ENCODE assay signal across 1 cellular context in genomic region chr15:60740787-60741354, GRCh38.
TF ChIP-seq lines count a peak whose summit lies in the region.

No MANE protein-coding gene starts in this region.

TF ChIP-seq in HepG2, 621 proteins besides CTCF, POLR2A, EP300 and RAD21 (continued from another document and continues in another):
- TF ChIP-seq ZNF614 (CRISPR knock-in tag; IDR thresholded peaks at IDR 0.05; ENCODE audit: borderline replicate concordance) (no peak), ZBTB1 (CRISPR knock-in tag; IDR thresholded peaks at IDR 0.05; ENCODE audit: borderline replicate concordance) (no peak), ZNF225 (CRISPR knock-in tag; IDR thresholded peaks at IDR 0.05) (no peak), ZNF354B (CRISPR knock-in tag; IDR thresholded peaks at IDR 0.05) (no peak), NFE2 (CRISPR knock-in tag; IDR thresholded peaks at IDR 0.05) (no peak), GFI1 (CRISPR knock-in tag; IDR thresholded peaks at IDR 0.05; ENCODE audit: borderline replicate concordance) (no peak), RARG (CRISPR knock-in tag; IDR thresholded peaks at IDR 0.05; ENCODE audit: low read depth) (no peak), MIXL1 (CRISPR knock-in tag; IDR thresholded peaks at IDR 0.05) (no peak), ZNF776 (CRISPR knock-in tag; IDR thresholded peaks at IDR 0.05) (no peak), HOXA3 (CRISPR knock-in tag; IDR thresholded peaks at IDR 0.05) (no peak), PCBP2 (optimal IDR thresholded peaks at IDR 0.05; ENCODE audit: low read depth, low read length, poor library complexity, severe bottlenecking) (no peak), ZNF784 (CRISPR knock-in tag; IDR thresholded peaks at IDR 0.05; ENCODE audit: borderline replicate concordance) (no peak), ZNF558 (CRISPR knock-in tag; IDR thresholded peaks at IDR 0.05; ENCODE audit: borderline replicate concordance) (no peak), SMAD1 (CRISPR knock-in tag; IDR thresholded peaks at IDR 0.05; ENCODE audit: borderline replicate concordance, low read depth) (no peak), ZNF280B (CRISPR knock-in tag; IDR thresholded peaks at IDR 0.05; ENCODE audit: borderline replicate concordance) (no peak), TFAP4 (IDR thresholded peaks at IDR 0.05; ENCODE audit: borderline replicate concordance, low read depth) (no peak), HIC2 (CRISPR knock-in tag; IDR thresholded peaks at IDR 0.05; ENCODE audit: low read depth) (no peak), ZUFSP (CRISPR knock-in tag; IDR thresholded peaks at IDR 0.05; ENCODE audit: borderline replicate concordance) (no peak), ZSCAN31 (CRISPR knock-in tag; IDR thresholded peaks at IDR 0.05; ENCODE audit: low read depth) (no peak), SALL2 (CRISPR knock-in tag; IDR thresholded peaks at IDR 0.05) (no peak), ZNF414 (CRISPR knock-in tag; IDR thresholded peaks at IDR 0.05) (no peak), SOX6 (IDR thresholded peaks at IDR 0.05) (no peak), SOX6 (CRISPR knock-in tag; IDR thresholded peaks at IDR 0.05) (peak; percentile 75), ZNF766 (CRISPR knock-in tag; IDR thresholded peaks at IDR 0.05; ENCODE audit: borderline replicate concordance) (no peak), ZNF788 (CRISPR knock-in tag; IDR thresholded peaks at IDR 0.05; ENCODE audit: borderline replicate concordance) (no peak), HDAC6 (IDR thresholded peaks at IDR 0.05; ENCODE audit: low read depth, low read length) (no peak), PAXIP1 (CRISPR knock-in tag; conservative IDR thresholded peaks at IDR 0.05) (peak; percentile 67), ZNF460 (CRISPR knock-in tag; IDR thresholded peaks at IDR 0.05; ENCODE audit: borderline replicate concordance) (no peak), DDIT3 (CRISPR knock-in tag; IDR thresholded peaks at IDR 0.05) (no peak), FOSL2 (CRISPR knock-in tag; IDR thresholded peaks at IDR 0.05) (peak; percentile 80), PRMT3 (CRISPR knock-in tag; IDR thresholded peaks at IDR 0.05; ENCODE audit: borderline replicate concordance, low read depth) (no peak), CERS6 (CRISPR knock-in tag; IDR thresholded peaks at IDR 0.05) (no peak), ZNF160 (CRISPR knock-in tag; IDR thresholded peaks at IDR 0.05) (no peak), STAG1 (CRISPR knock-in tag; IDR thresholded peaks at IDR 0.05) (peak; percentile 5; the same call in 1 of the 2 replicates), TBL1XR1 (IDR thresholded peaks at IDR 0.05; ENCODE audit: borderline replicate concordance, low read length, partially characterized antibody) (no peak), MAFK (conservative IDR thresholded peaks at IDR 0.05 in 1 of 2, IDR thresholded peaks at IDR 0.05 in 1 of 2; ENCODE audit: low read length in 2 of 2) (no peak), RXRB (CRISPR knock-in tag; IDR thresholded peaks at IDR 0.05; ENCODE audit: borderline replicate concordance) (peak; percentile 72; the same call in 1 of the 2 replicates), ZNF570 (CRISPR knock-in tag; IDR thresholded peaks at IDR 0.05; ENCODE audit: borderline replicate concordance) (no peak), CENPBD1 (CRISPR knock-in tag; IDR thresholded peaks at IDR 0.05; ENCODE audit: borderline replicate concordance, low read depth) (no peak), POLR2AphosphoS2 (IDR thresholded peaks at IDR 0.05; ENCODE audit: low read depth, low read length) (no peak), KDM3A (CRISPR knock-in tag; IDR thresholded peaks at IDR 0.05; ENCODE audit: low read depth) (no peak), PAX8 (CRISPR knock-in tag; IDR thresholded peaks at IDR 0.05; ENCODE audit: borderline replicate concordance) (no peak), FOXK2 (IDR thresholded peaks at IDR 0.05) (no peak), ZNF740 (CRISPR knock-in tag; IDR thresholded peaks at IDR 0.05) (no peak), TSC22D2 (CRISPR knock-in tag; IDR thresholded peaks at IDR 0.05; ENCODE audit: borderline replicate concordance) (no peak), ZNF841 (CRISPR knock-in tag; IDR thresholded peaks at IDR 0.05; ENCODE audit: borderline replicate concordance) (no peak), ZC3H4 (CRISPR knock-in tag; IDR thresholded peaks at IDR 0.05; ENCODE audit: borderline replicate concordance) (no peak), MXI1 (IDR thresholded peaks at IDR 0.05; ENCODE audit: borderline replicate concordance, low read depth, low read length) (no peak), ZFP82 (CRISPR knock-in tag; IDR thresholded peaks at IDR 0.05; ENCODE audit: borderline replicate concordance) (no peak), ADNP (CRISPR knock-in tag; IDR thresholded peaks at IDR 0.05) (no peak), JUND (CRISPR knock-in tag; IDR thresholded peaks at IDR 0.05) (no peak; the same call in 1 of the 2 replicates), CHD4 (IDR thresholded peaks at IDR 0.05; ENCODE audit: borderline replicate concordance, low read length) (no peak), ZKSCAN5 (CRISPR knock-in tag; IDR thresholded peaks at IDR 0.05) (no peak), GATAD2A (CRISPR knock-in tag; IDR thresholded peaks at IDR 0.05) (peak; percentile 88), CEBPB (IDR thresholded peaks at IDR 0.05; ENCODE audit: borderline replicate concordance, low read depth, low read length) (peak; percentile 40; the same call in 1 of the 2 replicates), DMAP1 (CRISPR knock-in tag; IDR thresholded peaks at IDR 0.05) (no peak), RARA (CRISPR knock-in tag; IDR thresholded peaks at IDR 0.05) (peak; percentile 50), ZNF180 (CRISPR knock-in tag; IDR thresholded peaks at IDR 0.05; ENCODE audit: borderline replicate concordance, low read depth) (no peak), ZFP90 (CRISPR knock-in tag; IDR thresholded peaks at IDR 0.05; ENCODE audit: borderline replicate concordance) (no peak), ZNF713 (CRISPR knock-in tag; IDR thresholded peaks at IDR 0.05) (no peak), EHMT2 (IDR thresholded peaks at IDR 0.05; ENCODE audit: borderline replicate concordance, low read depth, low read length) (peak; percentile 57; the same call in 1 of the 2 replicates), ZNF282 (IDR thresholded peaks at IDR 0.05; ENCODE audit: partially characterized antibody) (no peak), RNF2 (conservative IDR thresholded peaks at IDR 0.05; ENCODE audit: low read depth) (no peak), ZMAT5 (CRISPR knock-in tag; IDR thresholded peaks at IDR 0.05; ENCODE audit: borderline replicate concordance, low read depth) (no peak)
